Comparison of ENCODE assay signal across 8 cellular contexts in the genomic region with DNA sequence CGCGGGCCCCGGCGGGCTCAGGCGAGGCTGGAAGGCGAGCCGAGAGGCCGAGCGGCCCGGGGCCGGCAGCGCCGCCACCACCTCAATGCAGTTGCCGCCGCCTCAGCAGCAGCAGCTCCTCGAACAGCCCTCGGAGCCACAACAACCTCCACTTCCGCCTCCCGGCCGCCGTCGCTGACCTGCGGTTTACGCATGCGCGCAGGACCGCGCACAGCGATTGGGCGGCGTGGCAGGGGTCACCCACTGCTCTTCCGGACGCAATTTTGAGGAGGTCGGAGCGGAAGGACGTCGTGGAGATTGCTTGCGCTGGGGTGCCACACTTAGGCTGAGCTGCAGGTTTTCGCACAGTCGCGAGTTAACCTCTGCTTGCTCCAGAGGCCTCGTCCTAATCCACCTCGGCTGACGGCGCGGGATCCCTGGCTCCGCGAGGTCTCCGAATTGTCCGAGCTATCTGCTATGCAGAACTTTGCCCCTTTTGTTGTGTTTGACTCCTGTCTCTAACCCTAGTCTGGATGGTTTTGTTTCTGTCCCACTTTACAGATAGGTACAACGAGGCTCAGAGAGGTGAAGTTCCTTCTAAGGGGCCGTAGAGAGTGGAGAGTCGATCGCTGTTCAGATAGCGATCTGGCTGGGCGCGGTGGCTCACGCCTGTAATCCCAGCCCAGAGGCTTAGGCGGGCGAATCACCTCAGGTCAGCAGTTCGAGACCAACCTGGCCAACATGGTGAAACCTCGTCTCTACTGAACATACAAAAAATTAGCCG. TPM values are rescaled to one million over a fixed set of nuclear protein-coding genes. Genes with fewer than 3 reads are reported as not detected.
DNase-seq lines count a peak whose midpoint lies in the region; ATAC-seq and TF ChIP-seq lines count a peak whose summit lies in the region.

A gene (plus strand): TSS at position 243 of the 763 bp plus-strand sequence. CDS start 6,657 bp downstream, outside the sequence.
A gene with protein sequence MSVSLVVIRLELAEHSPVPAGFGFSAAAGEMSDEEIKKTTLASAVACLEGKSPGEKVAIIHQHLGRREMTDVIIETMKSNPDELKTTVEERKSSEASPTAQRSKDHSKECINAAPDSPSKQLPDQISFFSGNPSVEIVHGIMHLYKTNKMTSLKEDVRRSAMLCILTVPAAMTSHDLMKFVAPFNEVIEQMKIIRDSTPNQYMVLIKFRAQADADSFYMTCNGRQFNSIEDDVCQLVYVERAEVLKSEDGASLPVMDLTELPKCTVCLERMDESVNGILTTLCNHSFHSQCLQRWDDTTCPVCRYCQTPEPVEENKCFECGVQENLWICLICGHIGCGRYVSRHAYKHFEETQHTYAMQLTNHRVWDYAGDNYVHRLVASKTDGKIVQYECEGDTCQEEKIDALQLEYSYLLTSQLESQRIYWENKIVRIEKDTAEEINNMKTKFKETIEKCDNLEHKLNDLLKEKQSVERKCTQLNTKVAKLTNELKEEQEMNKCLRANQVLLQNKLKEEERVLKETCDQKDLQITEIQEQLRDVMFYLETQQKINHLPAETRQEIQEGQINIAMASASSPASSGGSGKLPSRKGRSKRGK (minus strand): TSS at position 146 of the 763 bp plus-strand sequence. CDS start 164 bp downstream, outside the sequence.

- H3K36me3 ChIP-seq in ovary: no peaks in the 10 kb centered on the region
- H3K36me3 ChIP-seq in thymus (ENCODE audit: control insufficient read depth, insufficient read depth): peaks cover 13% of the 10 kb centered on the region

- H3K9me3 ChIP-seq in ovary (no peaks in the 10 kb centered on the region), thymus (ENCODE audit: control insufficient read depth) (no peaks in the 10 kb centered on the region)

- TF ChIP-seq EP300 in ovary (IDR thresholded peaks at IDR 0.05): no peak

- intact Hi-C loops in Right ventricle myocardium inferior (cut with DNase I): loop anchor here (10.0 kb wide), 1 partner anchor 291 kb away; no protein-coding TSS in a partner anchor
- intact Hi-C loops in ovary (cut with DNase I): loop anchor here in 1 of 4 donors (10.0 kb wide), 1 partner anchor 291 kb away; no protein-coding TSS in a partner anchor

- 0% methylated on average over 50 to 63 of the region's 63 CpGs for WGBS in ovary, 3 donors
- under 1% methylated on average over 63 of the region's 63 CpGs for WGBS in thymus

- no peaks in the 10 kb centered on the region for H3K27me3 ChIP-seq in ovary
- H3K27me3 ChIP-seq in thymus (ENCODE audit: control insufficient read depth, insufficient read depth): no peaks in the 10 kb centered on the region

- H3K4me3 ChIP-seq in GM12875 (ENCODE audit: low read depth, low read length) (peak within 1 kb of the TSS; percentile 82), ovary (peak within 1 kb of the TSS; percentile 93), thymus (ENCODE audit: low read length) (peak within 1 kb of the TSS; percentile 99)

- ATAC-seq in HG02763 (IDR thresholded peaks at IDR 0.05; ENCODE audit: unreplicated experiment) (peak; percentile 94), Right ventricle myocardium inferior (peak; percentile 98)

- peak; percentile 47 for TF ChIP-seq POLR2A in ovary (IDR thresholded peaks at IDR 0.05)

- TF ChIP-seq CTCF in GM12875 (IDR thresholded peaks at IDR 0.05; ENCODE audit: borderline replicate concordance, insufficient read depth, low read depth, low read length) (no peak), ovary (IDR thresholded peaks at IDR 0.05) (no peak)

- H3K4me1 ChIP-seq in ovary (ENCODE audit: insufficient read depth): peaks cover 9% of the 10 kb centered on the region
- H3K4me1 ChIP-seq in thymus (ENCODE audit: control insufficient read depth, insufficient read depth, low read length): peaks cover 10% of the 10 kb centered on the region

- peak; percentile 38 for DNase-seq in NCI-H1417 treated with DMSO at 0.1 percent for 48 hours (lab: John Stamatoyannopoulos, UW)
- peak; percentile 80 to 92 for DNase-seq in SW 1271 (lab: John Stamatoyannopoulos, UW)
- DNase-seq in activated naive CD8-positive, alpha-beta T cell treated with anti-CD3 and anti-CD28 coated beads, Interleukin-2, amount 50 U/mL, for 16 hours (ENCODE audit: low read depth, low spot score): peak; percentile 73
- peak; percentile 98 for DNase-seq in Right ventricle myocardium inferior (ENCODE audit: missing footprints)
- DNase-seq in ovary: peak; percentile 92 to 97 (median 95)

- H3K27ac ChIP-seq in ovary (peak within 1 kb of the TSS; percentile 15 to 61), thymus (ENCODE audit: low read depth) (peak within 1 kb of the TSS; percentile 93)

RNA-seq across cellular contexts. Expression of the first gene that starts in this region (rescaled TPM):
- total RNA-seq in Right ventricle myocardium inferior (27.8 TPM), ovary (10 to 100 TPM; 14.2 to 27.0 (median 22.4) TPM)
- polyA plus RNA-seq in ovary (10 to 100 TPM; 15.0 to 21.7 TPM), thymus (22.4 TPM)

RNA-seq across cellular contexts. Expression of the second gene that starts in this region (rescaled TPM):
- total RNA-seq in Right ventricle myocardium inferior (14.1 TPM), ovary (10 to 100 TPM; 11.8 to 19.0 (median 16.9) TPM)
- polyA plus RNA-seq in ovary (10 to 100 TPM in 1 of 2 donors, 1 to 10 TPM in 1; 9.5 to 24.4 TPM), thymus (11.3 TPM)

Comparison
In these comparisons a context has a peak if more than half of its experiments do, and no peak if none do; other contexts are left out.
1. Peak in every context shown above with its lines: DNase-seq, ATAC-seq, H3K4me3 ChIP-seq and H3K27ac ChIP-seq.
2. DNase-seq: peak in every context shown above with its lines; median percentile 98 in Right ventricle myocardium inferior; 95 in ovary; 86 in SW 1271; 73 in activated naive CD8-positive, alpha-beta T cell treated with anti-CD3 and anti-CD28 coated beads, Interleukin-2, amount 50 U/mL, for 16 hours; 38 in NCI-H1417 treated with DMSO at 0.1 percent for 48 hours.